In genomic region chr12:65785500-65785899, GRCh38 we compare ENCODE assay signal across 34 cellular contexts. TPM values are rescaled to one million over a fixed set of nuclear protein-coding genes. Genes with fewer than 3 reads are reported as not detected.
DNase-seq lines count a peak whose midpoint lies in the region; ATAC-seq, FAIRE-seq and TF ChIP-seq lines count a peak whose summit lies in the region.
"Had no signal": no experiment of that assay in that cellular context is flagged by ENCODE, and none has a peak within 500 bp of the region (broad histone marks: within the 10 kb centered on the region; RNA-seq: fewer than 3 reads in every experiment).

No MANE protein-coding gene starts in this region.

- no peaks in the 10 kb centered on the region for H3K9me3 ChIP-seq in esophagus muscularis mucosa
- no peaks in the 10 kb centered on the region for H3K9me3 ChIP-seq in gastroesophageal sphincter
- H3K9me3 ChIP-seq: A549; BE2C; BLaER1; BLaER1 treated with 17β-estradiol and CSF1 and Interleukin-3, amounts not matched to agents 10 nM and 100 nM; Caco-2 had no signal

- H3K36me3 ChIP-seq in bronchial epithelial cell (ENCODE audit: control insufficient read depth, insufficient read depth, low read length) = no peaks in the 10 kb centered on the region
- no peaks in the 10 kb centered on the region for H3K36me3 ChIP-seq in esophagus muscularis mucosa
- H3K36me3 ChIP-seq in gastroesophageal sphincter = no peaks in the 10 kb centered on the region
- H3K36me3 ChIP-seq: BE2C; BLaER1; BLaER1 treated with 17β-estradiol and CSF1 and Interleukin-3, amounts not matched to agents 10 nM and 100 nM had no signal

- no peak for TF ChIP-seq EP300 in esophagus muscularis mucosa (IDR thresholded peaks at IDR 0.05)
- TF ChIP-seq EP300 in gastroesophageal sphincter (IDR thresholded peaks at IDR 0.05) = no peak

- DNase-seq in bronchial epithelial cell (ENCODE audit: low read depth) (no peak), esophagus muscularis mucosa (ENCODE audit: extremely low spot score) (peak; percentile 53), NCI-H2029 treated with DMSO at 0.1 percent for 48 hours (lab: John Stamatoyannopoulos, UW) (no peak), DMS53 treated with DMSO at 0.1 percent for 48 hours (lab: John Stamatoyannopoulos, UW; ENCODE audit: unreplicated experiment) (no peak), middle frontal gyrus (ENCODE audit: extremely low spot score, low spot score) (no peak)
- DNase-seq: 8988T; ACHN; AML-193; BE2C; C1 segment of cervical spinal cord; Caco-2; Calu3; CD4-positive, alpha-beta memory T cell; CD4-positive, alpha-beta T cell; CD4-positive, CD25-positive, alpha-beta regulatory T cell; CD8-positive, alpha-beta memory T cell; CD8-positive, alpha-beta T cell; COR-L47; DMS 273 treated with DMSO at 0.1 percent for 48 hours; DMS153; DMS53; DMS79; DMS79 treated with DMSO at 0.1 percent for 48 hours; DND-41; EL had no signal

- peak; percentile 23 for FAIRE-seq in bronchial epithelial cell (lab: Jason Lieb, UNC)
- FAIRE-seq: A204.1, A549, D721Med had no signal

- TF ChIP-seq CTCF in bronchial epithelial cell (IDR thresholded peaks at IDR 0.05; ENCODE audit: insufficient read depth, low read length, severe bottlenecking) = no peak
- TF ChIP-seq CTCF in esophagus muscularis mucosa (IDR thresholded peaks at IDR 0.05) = no peak
- TF ChIP-seq CTCF in gastroesophageal sphincter (IDR thresholded peaks at IDR 0.05) = no peak

- peak; percentile 34 for ATAC-seq in gastroesophageal sphincter
- ATAC-seq: A549; CD8-positive, alpha-beta T cell had no signal

- WGBS in esophagus muscularis mucosa = 87% methylated on average over 3 of the region's 3 CpGs
- WGBS in gastroesophageal sphincter (ENCODE audit: low coverage in 1 of 2), 2 donors = 84 to 89% methylated on average over 3 of the region's 3 CpGs

- intact Hi-C loops in esophagus muscularis mucosa (cut with DNase I) = no loop called here

- no peaks in the 10 kb centered on the region for H3K4me1 ChIP-seq in esophagus muscularis mucosa
- no peaks in the 10 kb centered on the region for H3K4me1 ChIP-seq in gastroesophageal sphincter
- H3K4me1 ChIP-seq: A549; BE2C; BLaER1; BLaER1 treated with 17β-estradiol and CSF1 and Interleukin-3, amounts not matched to agents 10 nM and 100 nM had no signal

- H3K27ac ChIP-seq in esophagus muscularis mucosa (replicated peaks in 1 of 4) = no peak overlapping the region
- H3K27ac ChIP-seq in gastroesophageal sphincter = no peak overlapping the region
- H3K27ac ChIP-seq: 22Rv1; A549; BLaER1; BLaER1 treated with 17β-estradiol and CSF1 and Interleukin-3, amounts not matched to agents 10 nM and 100 nM; C4-2B had no signal

- H3K27me3 ChIP-seq in bronchial epithelial cell (ENCODE audit: control insufficient read depth, insufficient read depth, low read length) (no peaks in the 10 kb centered on the region), esophagus muscularis mucosa (peaks cover 0 to 3% (median 0%) of the 10 kb centered on the region in 4 donors), gastroesophageal sphincter (peaks cover 13% of the 10 kb centered on the region)
- H3K27me3 ChIP-seq: BE2C; BLaER1; BLaER1 treated with 17β-estradiol and CSF1 and Interleukin-3, amounts not matched to agents 10 nM and 100 nM had no signal

- H3K4me3 ChIP-seq in bronchial epithelial cell (ENCODE audit: low read depth, low read length) (no peak overlapping the region), esophagus muscularis mucosa (no peak overlapping the region), gastroesophageal sphincter (no peak overlapping the region)
- H3K4me3 ChIP-seq: A549; BLaER1; BLaER1 treated with 17β-estradiol and CSF1 and Interleukin-3, amounts not matched to agents 10 nM and 100 nM had no signal

- TF ChIP-seq POLR2A in esophagus muscularis mucosa (IDR thresholded peaks at IDR 0.05; ENCODE audit: low read depth) (no peak), gastroesophageal sphincter (IDR thresholded peaks at IDR 0.05) (no peak)

RNA-seq across cellular contexts. Expression of gene HMGA2, which starts 38.8 kb away (rescaled TPM):
- total RNA-seq in bronchial epithelial cell (8.3 and 21.1 TPM in 2 replicates), esophagus muscularis mucosa (under 1 TPM in 3 of 4 donors, not detected in 1; 0.06 to 0.33 (median 0.11) TPM), gastroesophageal sphincter (under 1 TPM; 0.02 to 0.16 (median 0.14) TPM)
- total RNA-seq: B cell; CD4-positive, alpha-beta memory T cell; CD4-positive, alpha-beta T cell; CD8-positive, alpha-beta memory T cell; CD8-positive, alpha-beta T cell had no signal
